Comparison of ENCODE assay signal across 8 cellular contexts in the genomic region with DNA sequence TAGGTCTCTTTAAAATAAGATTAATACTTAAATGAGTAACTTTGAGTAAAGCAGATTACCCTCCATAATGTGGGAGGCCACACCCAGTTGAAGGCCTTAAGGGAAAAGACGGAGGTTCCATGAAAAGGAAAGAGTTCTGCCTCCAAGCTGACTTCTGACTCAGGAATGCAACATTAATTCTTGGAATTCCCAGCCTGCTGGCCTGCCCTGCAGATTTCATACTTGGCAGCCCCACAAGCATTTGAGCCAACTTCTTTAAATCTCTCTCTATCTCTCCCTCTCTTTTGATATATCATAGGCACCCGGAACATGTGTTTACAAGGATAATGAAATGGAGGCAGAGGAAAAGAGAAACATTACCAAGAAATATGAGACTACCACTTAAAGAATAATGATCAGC.
DNase-seq lines count a peak whose midpoint lies in the region; ATAC-seq and TF ChIP-seq lines count a peak whose summit lies in the region.

No MANE protein-coding gene starts in this region.

- CTCF ChIA-PET in CD4-positive, alpha-beta T cell (lab: Charles Lee) = no interaction called here

- no peaks in the 10 kb centered on the region for H3K27me3 Mint-ChIP-seq in CD4-positive, alpha-beta T cell

- H3K4me1 Mint-ChIP-seq in CD4-positive, alpha-beta T cell (ENCODE audit: low read depth) = no peaks in the 10 kb centered on the region

- H3K4me3 ChIP-seq in neuron (ENCODE audit: low read length) = no peak overlapping the region
- no peak overlapping the region for H3K4me3 ChIP-seq in sigmoid colon

- intact Hi-C loops in CD4-positive, alpha-beta T cell (cut with DNase I, micrococcal nuclease) = no loop called here
- intact Hi-C loops in sigmoid colon (cut with DNase I) = no loop called here

- no peak for TF ChIP-seq EP300 in sigmoid colon (IDR thresholded peaks at IDR 0.05)

- H3K4me1 ChIP-seq in neuron (ENCODE audit: insufficient read depth, low read length) (peaks cover 14% of the 10 kb centered on the region), sigmoid colon (peaks cover 0 to 13% (median 9%) of the 10 kb centered on the region in 4 donors)

- H3K9me3 ChIP-seq in neuron (ENCODE audit: low read length) (no peaks in the 10 kb centered on the region), sigmoid colon (no peaks in the 10 kb centered on the region)
- H3K9me3 ChIP-seq in CD4-positive, alpha-beta T cell (ENCODE audit: control insufficient read depth, low read length) = peaks cover 6% of the 10 kb centered on the region

- no peak for TF ChIP-seq POLR2A in sigmoid colon (IDR thresholded peaks at IDR 0.05)

- H2AFZ ChIP-seq in neuron (ENCODE audit: low read depth, low read length) = peak overlapping the region; percentile 59

- POLR2A ChIA-PET in CD4-positive, alpha-beta T cell (lab: Charles Lee) = no interaction called here

- peak; percentile 36 for DNase-seq in Daoy (ENCODE audit: low read depth)
- DNase-seq in OCI-M1 (lab: John Stamatoyannopoulos, UW) = peak; percentile 52
- peak; percentile 14 for DNase-seq in epithelial cell of prostate (ENCODE audit: low read depth, low spot score)
- no peak for DNase-seq in CD4-positive, alpha-beta T cell
- no peak for DNase-seq in NK-92 treated with Interleukin-12 subunit alpha and Interleukin-12 subunit beta, amount 100 ng/mL, for 24 hours (lab: John Stamatoyannopoulos, UW)
- no peak for DNase-seq in sigmoid colon
- no peak for DNase-seq in superior temporal gyrus (ENCODE audit: extremely low spot score)

- H3K27ac Mint-ChIP-seq in CD4-positive, alpha-beta T cell = no peak overlapping the region

- H3K27me3 ChIP-seq in neuron (ENCODE audit: insufficient read depth, low read length) = no peaks in the 10 kb centered on the region
- no peaks in the 10 kb centered on the region for H3K27me3 ChIP-seq in CD4-positive, alpha-beta T cell (ENCODE audit: control insufficient read depth, insufficient read depth, low read length)
- no peaks in the 10 kb centered on the region for H3K27me3 ChIP-seq in sigmoid colon

- peaks cover 4% of the 10 kb centered on the region for H3K9me3 Mint-ChIP-seq in CD4-positive, alpha-beta T cell

- 60 to 73% methylated on average over 2 of the region's 2 CpGs for WGBS in sigmoid colon, 2 donors

- ATAC-seq in CD4-positive, alpha-beta T cell (ENCODE audit: poor library complexity) = no peak

- no peaks in the 10 kb centered on the region for H3K36me3 Mint-ChIP-seq in CD4-positive, alpha-beta T cell (ENCODE audit: low read depth)

- no peak for TF ChIP-seq CTCF in CD4-positive, alpha-beta T cell (IDR thresholded peaks at IDR 0.05)
- TF ChIP-seq CTCF in sigmoid colon (IDR thresholded peaks at IDR 0.05) = no peak

- H3K27ac ChIP-seq in epithelial cell of prostate (peak overlapping the region; percentile 77), sigmoid colon (no peak overlapping the region)
- no peak overlapping the region for H3K27ac ChIP-seq in CD4-positive, alpha-beta T cell (ENCODE audit: low read depth, low read length)

- H3K4me3 Mint-ChIP-seq in CD4-positive, alpha-beta T cell = no peak overlapping the region

- H3K36me3 ChIP-seq in neuron (ENCODE audit: insufficient read depth, low read length) (no peaks in the 10 kb centered on the region), sigmoid colon (no peaks in the 10 kb centered on the region)

Comparison
In these comparisons a context has a peak if more than half of its experiments do, and no peak if none do; other contexts are left out.
1. DNase-seq: peak in Daoy (single experiment), OCI-M1 (single experiment) and epithelial cell of prostate (single experiment); none in CD4-positive, alpha-beta T cell (0 of 10), NK-92 treated with Interleukin-12 subunit alpha and Interleukin-12 subunit beta, amount 100 ng/mL, for 24 hours (single experiment), sigmoid colon (single experiment) and superior temporal gyrus (single experiment).